Comparison of ENCODE assay signal across 8 cellular contexts in the genomic region with DNA sequence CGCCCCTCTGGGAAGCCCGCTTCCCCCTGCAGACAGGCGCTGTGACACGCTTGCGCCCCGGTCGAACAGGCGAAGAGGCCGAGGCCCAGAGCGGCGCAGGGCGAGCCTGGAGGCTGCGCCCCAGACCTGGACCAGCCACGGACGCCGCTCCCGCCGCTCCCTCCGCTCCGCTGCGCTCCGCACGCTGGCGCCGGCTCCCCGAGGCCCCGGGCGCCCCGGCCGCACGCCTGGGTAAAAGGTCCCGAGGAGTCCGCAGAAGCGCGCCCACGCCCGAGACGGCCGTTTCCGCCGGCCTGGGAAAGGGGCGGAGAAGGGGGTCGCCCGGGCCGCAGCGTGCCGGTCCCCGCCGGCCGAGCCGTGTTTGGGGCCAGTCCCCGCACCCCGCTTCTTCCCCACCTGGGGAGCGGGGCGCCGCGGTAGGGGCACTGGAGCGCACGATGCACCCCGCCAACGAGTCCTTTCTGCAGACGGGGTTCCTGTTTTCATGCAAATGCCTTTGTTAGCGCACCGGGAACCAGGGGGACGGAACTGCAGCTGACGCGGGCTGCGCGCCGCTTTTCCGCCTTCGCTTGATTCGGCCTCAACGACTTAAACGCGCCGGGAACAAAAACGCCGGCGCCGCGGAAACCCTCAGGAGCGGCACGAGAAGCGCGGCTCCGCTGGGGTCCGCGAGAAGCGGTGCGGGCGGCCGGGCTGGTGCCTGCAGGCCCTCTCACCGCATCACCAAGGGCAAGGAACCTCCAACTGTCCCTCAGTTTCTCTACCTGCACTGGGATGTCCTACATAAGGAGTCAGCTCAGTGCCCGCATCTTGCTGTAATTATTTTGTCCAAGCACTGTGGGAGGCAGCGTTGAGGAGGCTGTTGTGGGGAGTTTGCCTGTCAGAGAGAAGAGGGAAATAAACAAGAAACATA.
DNase-seq lines count a peak whose midpoint lies in the region; ATAC-seq and TF ChIP-seq lines count a peak whose summit lies in the region.

No MANE protein-coding gene starts in this region.

- H3K4me3 Mint-ChIP-seq in CD4-positive, CD25-positive, alpha-beta regulatory T cell = peak overlapping the region in 3 of 4 donors; percentile 31 to 48 (median 31)
- H3K4me3 Mint-ChIP-seq in GM23338 = peak overlapping the region; percentile 77
- peak overlapping the region; percentile 73 for H3K4me3 Mint-ChIP-seq in stimulated activated naive CD8-positive, alpha-beta T cell treated with anti-CD3 and anti-CD28 coated beads, Interleukin-15, Interleukin-2, amounts not matched to agents 100 ng/mL and 50 ng/mL, for 24 hours

- H3K27ac Mint-ChIP-seq in CD4-positive, CD25-positive, alpha-beta regulatory T cell = peak overlapping the region in 1 of 3 donors; percentile 24
- no peak overlapping the region for H3K27ac Mint-ChIP-seq in GM23338
- no peak overlapping the region for H3K27ac Mint-ChIP-seq in stimulated activated naive CD8-positive, alpha-beta T cell treated with anti-CD3 and anti-CD28 coated beads, Interleukin-15, Interleukin-2, amounts not matched to agents 100 ng/mL and 50 ng/mL, for 24 hours

- no peaks in the 10 kb centered on the region for H3K79me2 ChIP-seq in GM23338 (replicated peaks; ENCODE audit: insufficient read depth)

- H3K9me3 Mint-ChIP-seq in CD4-positive, CD25-positive, alpha-beta regulatory T cell = no peaks in the 10 kb centered on the region
- no peaks in the 10 kb centered on the region for H3K9me3 Mint-ChIP-seq in GM23338
- no peaks in the 10 kb centered on the region for H3K9me3 Mint-ChIP-seq in stimulated activated naive CD8-positive, alpha-beta T cell treated with anti-CD3 and anti-CD28 coated beads, Interleukin-15, Interleukin-2, amounts not matched to agents 100 ng/mL and 50 ng/mL, for 24 hours

- peaks cover 6% of the 10 kb centered on the region for H3K4me1 ChIP-seq in CD4-positive, CD25-positive, alpha-beta regulatory T cell (ENCODE audit: control insufficient read depth, insufficient read depth, low read length, poor library complexity, severe bottlenecking)
- H3K4me1 ChIP-seq in GM23338 (ENCODE audit: insufficient read depth) = peaks cover 25% of the 10 kb centered on the region

- H3K4me2 ChIP-seq in GM23338 = peak overlapping the region; percentile 90

- H3K4me1 Mint-ChIP-seq in CD4-positive, CD25-positive, alpha-beta regulatory T cell = peaks cover 0 to 13% (median 3%) of the 10 kb centered on the region in 4 donors
- H3K4me1 Mint-ChIP-seq in GM23338 = peaks cover 43% of the 10 kb centered on the region
- peaks cover 19% of the 10 kb centered on the region for H3K4me1 Mint-ChIP-seq in stimulated activated naive CD8-positive, alpha-beta T cell treated with anti-CD3 and anti-CD28 coated beads, Interleukin-15, Interleukin-2, amounts not matched to agents 100 ng/mL and 50 ng/mL, for 24 hours (ENCODE audit: low read depth)

- H2AFZ ChIP-seq in GM23338 = peak overlapping the region; percentile 97

- no peaks in the 10 kb centered on the region for H3K9me2 ChIP-seq in GM23338 (ENCODE audit: insufficient read depth)

- DNase-seq in CD4-positive, CD25-positive, alpha-beta regulatory T cell = peak in 1 of 3 donors; percentile 68
- peak; percentile 93 for DNase-seq in GM23338 (ENCODE audit: low spot score)
- DNase-seq in RWPE1 (ENCODE audit: low spot score) = no peak
- DNase-seq in coronary artery (ENCODE audit: low spot score) = peak; percentile 74
- peak; percentile 62 for DNase-seq in left lobe of liver (ENCODE audit: low spot score)
- no peak for DNase-seq in SKM-1 treated with dmso at 0.1 percent for 144 hours (lab: John Stamatoyannopoulos, UW; ENCODE audit: unreplicated experiment)

- POLR2A ChIA-PET in RWPE1 (lab: Yijun Ruan, JAX; ENCODE audit: low non-redundant PET) = no interaction called here

- no peaks in the 10 kb centered on the region for H3K36me3 ChIP-seq in CD4-positive, CD25-positive, alpha-beta regulatory T cell (ENCODE audit: control insufficient read depth, insufficient read depth, low read length)
- H3K36me3 ChIP-seq in GM23338 (ENCODE audit: insufficient read depth) = no peaks in the 10 kb centered on the region

- ATAC-seq in CD4-positive, CD25-positive, alpha-beta regulatory T cell (ENCODE audit: low read depth in 2 of 2) = peak; percentile 25 to 34
- ATAC-seq in GM23338 = peak; percentile 70
- peak; percentile 67 for ATAC-seq in left lobe of liver
- no peak for ATAC-seq in GM21786 (IDR thresholded peaks at IDR 0.05; ENCODE audit: unreplicated experiment)

- no peaks in the 10 kb centered on the region for H3K36me3 Mint-ChIP-seq in CD4-positive, CD25-positive, alpha-beta regulatory T cell
- H3K36me3 Mint-ChIP-seq in GM23338 (ENCODE audit: low read depth) = peaks cover 4% of the 10 kb centered on the region; the same call in 1 of the 3 replicates
- no peaks in the 10 kb centered on the region for H3K36me3 Mint-ChIP-seq in stimulated activated naive CD8-positive, alpha-beta T cell treated with anti-CD3 and anti-CD28 coated beads, Interleukin-15, Interleukin-2, amounts not matched to agents 100 ng/mL and 50 ng/mL, for 24 hours (ENCODE audit: low read depth)

- peaks cover 51% of the 10 kb centered on the region for H3K27me3 Mint-ChIP-seq in CD4-positive, CD25-positive, alpha-beta regulatory T cell
- H3K27me3 Mint-ChIP-seq in GM23338 (ENCODE audit: insufficient read depth, low read depth, poor library complexity) = peaks cover 32% of the 10 kb centered on the region
- peaks cover 69% of the 10 kb centered on the region for H3K27me3 Mint-ChIP-seq in stimulated activated naive CD8-positive, alpha-beta T cell treated with anti-CD3 and anti-CD28 coated beads, Interleukin-15, Interleukin-2, amounts not matched to agents 100 ng/mL and 50 ng/mL, for 24 hours

- no peaks in the 10 kb centered on the region for H3K9me3 ChIP-seq in CD4-positive, CD25-positive, alpha-beta regulatory T cell (ENCODE audit: control insufficient read depth in 2 of 2, low read length in 2 of 2)

- no peaks in the 10 kb centered on the region for H4K20me1 ChIP-seq in GM23338 (replicated peaks; ENCODE audit: insufficient read depth)

- no peak overlapping the region for H3K27ac ChIP-seq in CD4-positive, CD25-positive, alpha-beta regulatory T cell (ENCODE audit: insufficient read depth, low read length, poor library complexity, severe bottlenecking)
- H3K27ac ChIP-seq in GM23338 (ENCODE audit: low read depth) (no peak overlapping the region), RWPE1 (peak overlapping the region; percentile 69), coronary artery (peak overlapping the region in 1 of 2 donors; percentile 79)

- H3F3A ChIP-seq in GM23338 (replicated peaks; ENCODE audit: low read depth) = peaks cover 8% of the 10 kb centered on the region; the same call in 1 of the 2 replicates

- TF ChIP-seq CTCF in GM23338 (conservative IDR thresholded peaks at IDR 0.05; ENCODE audit: low read depth in 2 of 2) (no peak), RWPE1 (conservative IDR thresholded peaks at IDR 0.05; ENCODE audit: low read depth) (no peak), coronary artery (IDR thresholded peaks at IDR 0.05) (no peak)

- CTCF ChIA-PET in RWPE1 (lab: Yijun Ruan, JAX) = interaction anchor here (0.6 to 2.2 kb wide), 5 partner anchors 9 to 290 kb away, joined by 3 to 19 read pairs (median 4); no protein-coding TSS in a partner anchor

- peaks cover 42% of the 10 kb centered on the region for H3K27me3 ChIP-seq in CD4-positive, CD25-positive, alpha-beta regulatory T cell (ENCODE audit: control insufficient read depth, insufficient read depth, low read length)
- H3K27me3 ChIP-seq in GM23338 (ENCODE audit: insufficient read depth) = peaks cover 43% of the 10 kb centered on the region

- H3K4me3 ChIP-seq in CD4-positive, CD25-positive, alpha-beta regulatory T cell (ENCODE audit: low read depth, low read length) = no peak overlapping the region
- peak overlapping the region; percentile 63 for H3K4me3 ChIP-seq in GM23338
- H3K4me3 ChIP-seq in coronary artery = peak overlapping the region; percentile 81

TF ChIP-seq in GM23338, 12 proteins besides CTCF, POLR2A, EP300 and RAD21 (continues in another document):
- TF ChIP-seq POLR2AphosphoS5 (IDR thresholded peaks at IDR 0.05; ENCODE audit: low read depth) (peak; percentile 54), JUNB (IDR thresholded peaks at IDR 0.05; ENCODE audit: unreplicated experiment) (no peak), ZNF331 (CRISPR knock-in tag; IDR thresholded peaks at IDR 0.05; ENCODE audit: low read depth) (no peak), CREB1 (CRISPR knock-in tag; IDR thresholded peaks at IDR 0.05; ENCODE audit: low read depth) (peak; percentile 90), STAT1 (IDR thresholded peaks at IDR 0.05; ENCODE audit: unreplicated experiment) (no peak)
- TF ChIP-seq, protein P1, sequence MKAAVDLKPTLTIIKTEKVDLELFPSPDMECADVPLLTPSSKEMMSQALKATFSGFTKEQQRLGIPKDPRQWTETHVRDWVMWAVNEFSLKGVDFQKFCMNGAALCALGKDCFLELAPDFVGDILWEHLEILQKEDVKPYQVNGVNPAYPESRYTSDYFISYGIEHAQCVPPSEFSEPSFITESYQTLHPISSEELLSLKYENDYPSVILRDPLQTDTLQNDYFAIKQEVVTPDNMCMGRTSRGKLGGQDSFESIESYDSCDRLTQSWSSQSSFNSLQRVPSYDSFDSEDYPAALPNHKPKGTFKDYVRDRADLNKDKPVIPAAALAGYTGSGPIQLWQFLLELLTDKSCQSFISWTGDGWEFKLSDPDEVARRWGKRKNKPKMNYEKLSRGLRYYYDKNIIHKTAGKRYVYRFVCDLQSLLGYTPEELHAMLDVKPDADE (IDR thresholded peaks at IDR 0.05) = 0 out of 2 replicates have a peak, but pooled peaks have one; percentile 24

Comparison
In these comparisons a context has a peak if more than half of its experiments do, and no peak if none do; other contexts are left out.
1. DNase-seq: peak in GM23338 (single experiment), coronary artery (single experiment) and left lobe of liver (single experiment); none in RWPE1 (single experiment) and SKM-1 treated with dmso at 0.1 percent for 144 hours (single experiment).
2. Peak in every context shown above with its lines, with median percentiles within 50 percentile points of each other: H3K4me3 Mint-ChIP-seq.